In genomic region chr4:175953960-175954521, GRCh38 we compare ENCODE assay signal across 9 cellular contexts.
A peak's percentile ranks its signal among the peaks of the same experiment; 100 is the strongest.
DNase-seq lines count a peak whose midpoint lies in the region; ATAC-seq and TF ChIP-seq lines count a peak whose summit lies in the region.
"Had no signal": no experiment of that assay in that cellular context is flagged by ENCODE, and none has a peak within 500 bp of the region (broad histone marks: within the 10 kb centered on the region; RNA-seq: fewer than 3 reads in every experiment).

No MANE protein-coding gene starts in this region.

- H3K36me3 Mint-ChIP-seq in activated CD4-positive, alpha-beta memory T cell treated with anti-CD3 and anti-CD28 coated beads, Interleukin-2, amount 10 ng/mL, durations not matched to agents 7 days and 5 days (ENCODE audit: low read depth) = no peaks in the 10 kb centered on the region
- no peaks in the 10 kb centered on the region for H3K36me3 Mint-ChIP-seq in activated naive CD8-positive, alpha-beta T cell treated with anti-CD3 and anti-CD28 coated beads for 36 hours
- H3K36me3 Mint-ChIP-seq in naive thymus-derived CD8-positive, alpha-beta T cell = no peaks in the 10 kb centered on the region

- no peaks in the 10 kb centered on the region for H3K4me1 Mint-ChIP-seq in activated CD4-positive, alpha-beta memory T cell treated with anti-CD3 and anti-CD28 coated beads, Interleukin-2, amount 10 ng/mL, durations not matched to agents 7 days and 5 days
- H3K4me1 Mint-ChIP-seq in activated naive CD8-positive, alpha-beta T cell treated with anti-CD3 and anti-CD28 coated beads for 36 hours = no peaks in the 10 kb centered on the region
- no peaks in the 10 kb centered on the region for H3K4me1 Mint-ChIP-seq in naive thymus-derived CD8-positive, alpha-beta T cell

- ATAC-seq in GM21360 (IDR thresholded peaks at IDR 0.05; ENCODE audit: unreplicated experiment) (peak; percentile 97), HG03280 (IDR thresholded peaks at IDR 0.05; ENCODE audit: unreplicated experiment) (peak; percentile 82)
- no peak for ATAC-seq in naive thymus-derived CD8-positive, alpha-beta T cell

- intact Hi-C loops in posterior vena cava (cut with DNase I) = no loop called here

- H3K4me3 ChIP-seq in GM12865 (ENCODE audit: low read depth, low read length) (no peak overlapping the region), astrocyte of the spinal cord (ENCODE audit: low read depth, low read length) (no peak overlapping the region)

- peaks cover 2% of the 10 kb centered on the region for H3K27me3 Mint-ChIP-seq in activated CD4-positive, alpha-beta memory T cell treated with anti-CD3 and anti-CD28 coated beads, Interleukin-2, amount 10 ng/mL, durations not matched to agents 7 days and 5 days
- peaks cover 13% of the 10 kb centered on the region for H3K27me3 Mint-ChIP-seq in activated naive CD8-positive, alpha-beta T cell treated with anti-CD3 and anti-CD28 coated beads for 36 hours
- peaks cover 0 to 13% (median 5%) of the 10 kb centered on the region in 5 donors for H3K27me3 Mint-ChIP-seq in naive thymus-derived CD8-positive, alpha-beta T cell

- no peak overlapping the region for H3K27ac Mint-ChIP-seq in activated CD4-positive, alpha-beta memory T cell treated with anti-CD3 and anti-CD28 coated beads, Interleukin-2, amount 10 ng/mL, durations not matched to agents 7 days and 5 days
- H3K27ac Mint-ChIP-seq in activated naive CD8-positive, alpha-beta T cell treated with anti-CD3 and anti-CD28 coated beads for 36 hours = no peak overlapping the region
- H3K27ac Mint-ChIP-seq in naive thymus-derived CD8-positive, alpha-beta T cell = no peak overlapping the region

- in situ Hi-C loops in astrocyte of the spinal cord (cut with HindIII; ENCODE audit: low sequenced_read_pairs) = no loop called here

- POLR2A ChIA-PET in activated CD4-positive, alpha-beta memory T cell treated with anti-CD3 and anti-CD28 coated beads, Interleukin-2, amount 10 ng/mL, durations not matched to agents 7 days and 5 days (lab: Charles Lee) = no interaction called here
- POLR2A ChIA-PET in naive thymus-derived CD8-positive, alpha-beta T cell (lab: Charles Lee) = no interaction called here

- DNase-seq in GM12865 (ENCODE audit: low read depth) (peak; percentile 51), astrocyte of the spinal cord (ENCODE audit: low read depth, low spot score) (no peak), posterior vena cava (ENCODE audit: low spot score) (no peak)
- DNase-seq in activated CD4-positive, alpha-beta memory T cell treated with anti-CD3 and anti-CD28 coated beads, Interleukin-2, amount 10 ng/mL, durations not matched to agents 7 days and 5 days = no peak
- DNase-seq in activated naive CD8-positive, alpha-beta T cell treated with anti-CD3 and anti-CD28 coated beads for 36 hours = no peak
- DNase-seq in naive thymus-derived CD8-positive, alpha-beta T cell = no peak
- DNase-seq: effector CD4-positive, alpha-beta T cell had no signal

- CTCF ChIA-PET in activated CD4-positive, alpha-beta memory T cell treated with anti-CD3 and anti-CD28 coated beads, Interleukin-2, amount 10 ng/mL, durations not matched to agents 7 days and 5 days (lab: Charles Lee) = interaction anchor here (0.7 kb wide), 1 partner anchor 13 kb away, joined by 3 read pairs; no protein-coding TSS in a partner anchor

- H3K9me3 Mint-ChIP-seq in activated CD4-positive, alpha-beta memory T cell treated with anti-CD3 and anti-CD28 coated beads, Interleukin-2, amount 10 ng/mL, durations not matched to agents 7 days and 5 days = no peaks in the 10 kb centered on the region
- no peaks in the 10 kb centered on the region for H3K9me3 Mint-ChIP-seq in activated naive CD8-positive, alpha-beta T cell treated with anti-CD3 and anti-CD28 coated beads for 36 hours
- no peaks in the 10 kb centered on the region for H3K9me3 Mint-ChIP-seq in naive thymus-derived CD8-positive, alpha-beta T cell

- TF ChIP-seq CTCF in GM12865 (IDR thresholded peaks at IDR 0.05; ENCODE audit: insufficient read depth, low read depth, low read length, missing control alignments) (peak; percentile 31), astrocyte of the spinal cord (IDR thresholded peaks at IDR 0.05; ENCODE audit: low read depth, low read length) (peak; percentile 31)

- no peak overlapping the region for H3K4me3 Mint-ChIP-seq in activated CD4-positive, alpha-beta memory T cell treated with anti-CD3 and anti-CD28 coated beads, Interleukin-2, amount 10 ng/mL, durations not matched to agents 7 days and 5 days
- no peak overlapping the region for H3K4me3 Mint-ChIP-seq in activated naive CD8-positive, alpha-beta T cell treated with anti-CD3 and anti-CD28 coated beads for 36 hours
- no peak overlapping the region for H3K4me3 Mint-ChIP-seq in naive thymus-derived CD8-positive, alpha-beta T cell

Comparison
In these comparisons a context has a peak if more than half of its experiments do, and no peak if none do; other contexts are left out.
1. ATAC-seq: peak in GM21360 (single experiment) and HG03280 (single experiment); none in naive thymus-derived CD8-positive, alpha-beta T cell (0 of 2).